32 cellular contexts compared by ENCODE assay signal in genomic region chrX:74346124-74346523, GRCh38. TPM values are rescaled to one million over a fixed set of nuclear protein-coding genes. Genes with fewer than 3 reads are reported as not detected.
"Had no signal": no experiment of that assay in that cellular context is flagged by ENCODE, and none has a peak within 500 bp of the region (broad histone marks: within the 10 kb centered on the region; RNA-seq: fewer than 3 reads in every experiment).

No MANE protein-coding gene starts in this region.

- H3K9me3 ChIP-seq: adrenal gland, SJCRH30 had no signal

- DNase-seq: activated CD4-positive, alpha-beta T cell treated with anti-CD3 and anti-CD28 coated beads, Interleukin-2, amount 10 ng/mL, durations not matched to agents 24 days and 14 days; activated CD4-positive, alpha-beta T cell treated with anti-CD3 and anti-CD28 coated beads, Interleukin-2, amount 50 U/mL, for 4 hours; activated CD8-positive, alpha-beta T cell treated with anti-CD3 and anti-CD28 coated beads for 36 hours; activated gamma-delta T cell treated with Interleukin-2 at 50 U/mL for 16 hours; activated naive CD4-positive, alpha-beta T cell treated with anti-CD3 and anti-CD28 coated beads for 36 hours; activated T-cell treated with anti-CD3 and anti-CD28 coated beads, Interleukin-2, amount 50 U/mL, for 24 hours; adrenal gland; brain microvascular endothelial cell; central memory CD4-positive, alpha-beta T cell; MM.1S; NCI-H1092 treated with DMSO at 0.1 percent for 48 hours; NCI-H1417; NCI-H146; NCI-H187; NCI-H2029 treated with DMSO at 0.1 percent for 48 hours; NCI-H2107; NCI-H2171; NCI-H510A; NCI-H526; NCI-H748 treated with DMSO at 0.1 percent for 48 hours; NK-92 treated with Interleukin-12 subunit alpha and Interleukin-12 subunit beta, amount 100 ng/mL, for 24 hours; SHP77; SJCRH30 had no signal

- H3K27me3 Mint-ChIP-seq: activated CD4-positive, alpha-beta T cell treated with anti-CD3 and anti-CD28 coated beads, Interleukin-2, amount 10 ng/mL, durations not matched to agents 24 days and 14 days; activated CD8-positive, alpha-beta T cell treated with anti-CD3 and anti-CD28 coated beads for 36 hours had no signal

- H3K27me3 ChIP-seq: brain microvascular endothelial cell, SJCRH30 had no signal

- H3K27ac ChIP-seq: adrenal gland, brain microvascular endothelial cell, KMS-11, SJCRH30, SK-N-MC had no signal

- H3K4me3 ChIP-seq: adrenal gland, SJCRH30, SK-N-MC had no signal

- H3K4me3 Mint-ChIP-seq: activated CD4-positive, alpha-beta T cell treated with anti-CD3 and anti-CD28 coated beads, Interleukin-2, amount 10 ng/mL, durations not matched to agents 24 days and 14 days; activated CD8-positive, alpha-beta T cell treated with anti-CD3 and anti-CD28 coated beads for 36 hours; activated naive CD4-positive, alpha-beta T cell treated with anti-CD3 and anti-CD28 coated beads for 36 hours; activated T-cell treated with anti-CD3 and anti-CD28 coated beads, Interleukin-2, amount 50 U/mL, for 24 hours; T-helper 1 cell treated with Interleukin-12 subunit alpha and Interleukin-12 subunit beta and Interleukin-4 antibody, amounts not matched to agents 30 μg/mL and 1 μg/mL, for 36 hours; T-helper 2 cell treated with Interferon-gamma antibody and Interleukin-4, amounts not matched to agents 5 μg/mL and 100 μg/mL, for 36 hours had no signal

- H3K4me1 ChIP-seq: adrenal gland had no signal

- H3K27ac Mint-ChIP-seq: activated CD4-positive, alpha-beta T cell treated with anti-CD3 and anti-CD28 coated beads, Interleukin-2, amount 10 ng/mL, durations not matched to agents 24 days and 14 days; activated CD8-positive, alpha-beta T cell treated with anti-CD3 and anti-CD28 coated beads for 36 hours; activated naive CD4-positive, alpha-beta T cell treated with anti-CD3 and anti-CD28 coated beads for 36 hours; activated naive CD4-positive, alpha-beta T cell treated with anti-CD3 and anti-CD28 coated beads, Interleukin-2, amount 50 U/mL, for 72 hours; activated T-cell treated with anti-CD3 and anti-CD28 coated beads, Interleukin-2, amount 50 U/mL, for 24 hours; T-helper 1 cell treated with Interleukin-12 subunit alpha and Interleukin-12 subunit beta and Interleukin-4 antibody, amounts not matched to agents 30 μg/mL and 1 μg/mL, for 36 hours; T-helper 2 cell treated with Interferon-gamma antibody and Interleukin-4, amounts not matched to agents 5 μg/mL and 100 μg/mL, for 36 hours had no signal

- H3K36me3 ChIP-seq: adrenal gland, brain microvascular endothelial cell, SJCRH30 had no signal

- H3K9me3 Mint-ChIP-seq: activated CD4-positive, alpha-beta T cell treated with anti-CD3 and anti-CD28 coated beads, Interleukin-2, amount 10 ng/mL, durations not matched to agents 24 days and 14 days; activated CD8-positive, alpha-beta T cell treated with anti-CD3 and anti-CD28 coated beads for 36 hours; activated naive CD4-positive, alpha-beta T cell treated with anti-CD3 and anti-CD28 coated beads for 36 hours; activated naive CD4-positive, alpha-beta T cell treated with anti-CD3 and anti-CD28 coated beads, Interleukin-2, amount 50 U/mL, for 72 hours; activated T-cell treated with anti-CD3 and anti-CD28 coated beads, Interleukin-2, amount 50 U/mL, for 24 hours; T-helper 1 cell treated with Interleukin-12 subunit alpha and Interleukin-12 subunit beta and Interleukin-4 antibody, amounts not matched to agents 30 μg/mL and 1 μg/mL, for 36 hours; T-helper 2 cell treated with Interferon-gamma antibody and Interleukin-4, amounts not matched to agents 5 μg/mL and 100 μg/mL, for 36 hours had no signal

- H3K36me3 Mint-ChIP-seq: activated naive CD4-positive, alpha-beta T cell treated with anti-CD3 and anti-CD28 coated beads, Interleukin-2, amount 50 U/mL, for 72 hours had no signal

- ATAC-seq: activated CD8-positive, alpha-beta T cell treated with anti-CD3 and anti-CD28 coated beads for 36 hours; activated naive CD4-positive, alpha-beta T cell treated with anti-CD3 and anti-CD28 coated beads, Interleukin-2, amount 50 U/mL, for 72 hours had no signal

RNA-seq across cellular contexts. Expression of gene ZCCHC13, which starts 42.1 kb away (rescaled TPM):
- total RNA-seq: activated CD4-positive, alpha-beta T cell treated with anti-CD3 and anti-CD28 coated beads, Interleukin-2, amount 10 ng/mL, durations not matched to agents 24 days and 14 days; activated CD8-positive, alpha-beta memory T cell treated with anti-CD3 and anti-CD28 coated beads for 36 hours; activated CD8-positive, alpha-beta T cell treated with anti-CD3 and anti-CD28 coated beads for 36 hours; activated naive CD4-positive, alpha-beta T cell treated with anti-CD3 and anti-CD28 coated beads for 36 hours; activated naive CD4-positive, alpha-beta T cell treated with anti-CD3 and anti-CD28 coated beads, Interleukin-2, amount 50 U/mL, for 72 hours; adrenal gland; cerebellum; LHCN-M2; RPMI7951; SJCRH30 had no signal
- polyA plus RNA-seq: adrenal gland had no signal
